In the genomic region with DNA sequence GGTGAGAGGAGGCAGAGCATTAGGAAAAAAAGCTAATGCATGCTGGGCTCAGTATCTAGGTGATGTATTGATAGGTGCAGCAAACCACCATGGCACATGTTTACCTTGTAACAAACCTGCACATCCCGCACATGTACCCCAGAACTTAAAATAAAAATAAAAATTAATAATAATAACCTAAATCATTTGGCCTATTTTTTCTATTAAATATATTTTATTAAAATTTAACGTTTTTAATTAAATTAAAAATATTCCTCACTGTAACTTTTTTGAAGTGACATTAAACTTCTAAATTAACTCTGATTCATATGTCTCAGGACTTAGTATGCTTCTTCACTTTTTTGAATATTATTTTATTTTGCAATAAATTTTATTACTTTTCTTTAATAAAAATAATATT, we compare ENCODE assay signal across 28 cellular contexts.
"Had no signal": no experiment of that assay in that cellular context is flagged by ENCODE, and none has a peak within 500 bp of the region (broad histone marks: within the 10 kb centered on the region; RNA-seq: fewer than 3 reads in every experiment).

No MANE protein-coding gene starts in this region.

- H3K9me3 ChIP-seq: body of pancreas, colonic mucosa, gastrocnemius medialis, heart right ventricle had no signal

- H3K27ac ChIP-seq: adrenal gland, body of pancreas, colonic mucosa, gastrocnemius medialis, heart right ventricle, WERI-Rb-1 had no signal

- H3K36me3 ChIP-seq: adrenal gland, colonic mucosa, gastrocnemius medialis, heart right ventricle, WERI-Rb-1 had no signal

- H3K4me1 ChIP-seq: adrenal gland, body of pancreas, colonic mucosa, gastrocnemius medialis, heart right ventricle had no signal

- DNase-seq: activated CD4-positive, alpha-beta memory T cell treated with anti-CD3 and anti-CD28 coated beads for 36 hours; activated CD4-positive, alpha-beta T cell treated with anti-CD3 and anti-CD28 coated beads for 36 hours; activated CD4-positive, alpha-beta T cell treated with anti-CD3 and anti-CD28 coated beads, Interleukin-2, amount 10 ng/mL, durations not matched to agents 24 days and 14 days; activated CD4-positive, CD25-positive, alpha-beta regulatory T cell; activated CD4-positive, CD25-positive, alpha-beta regulatory T cell treated with anti-CD3 and anti-CD28 coated beads, Interleukin-2, amount 50 U/mL, for 72 hours; activated CD8-positive, alpha-beta memory T cell treated with anti-CD3 and anti-CD28 coated beads, Interleukin-2, amount 10 ng/mL, durations not matched to agents 7 days and 5 days; activated CD8-positive, alpha-beta memory T cell treated with anti-CD3 and anti-CD28 coated beads, Interleukin-2, amount 50 U/mL, for 4 hours; activated CD8-positive, alpha-beta T cell treated with anti-CD3 and anti-CD28 coated beads, Interleukin-2, amount 10 ng/mL, durations not matched to agents 7 days and 5 days; activated effector memory CD4-positive, alpha-beta T cell treated with anti-CD3 and anti-CD28 coated beads, Interleukin-2, amount 50 U/mL, for 16 hours; activated naive CD4-positive, alpha-beta T cell treated with anti-CD3 and anti-CD28 coated beads for 36 hours; activated naive CD8-positive, alpha-beta T cell treated with anti-CD3 and anti-CD28 coated beads for 36 hours; activated naive CD8-positive, alpha-beta T cell treated with anti-CD3 and anti-CD28 coated beads, Interleukin-2, amount 50 U/mL, for 24 hours; activated T-cell treated with anti-CD3 and anti-CD28 coated beads, Interleukin-2, amount 50 U/mL, for 1 hour; activated T-cell treated with anti-CD3 and anti-CD28 coated beads, Interleukin-2, amount 50 U/mL, for 48 hours; adrenal gland; amygdala; aorta; body of pancreas; caudate nucleus; colonic mucosa; effector CD8-positive, alpha-beta T cell; foreskin fibroblast; gastrocnemius medialis; heart right ventricle; T-helper 1 cell; T-helper 17 cell; WERI-Rb-1 had no signal

- H3K27me3 ChIP-seq: adrenal gland, body of pancreas, colonic mucosa, gastrocnemius medialis had no signal

- ATAC-seq: activated CD4-positive, alpha-beta T cell treated with anti-CD3 and anti-CD28 coated beads for 36 hours; activated CD8-positive, alpha-beta memory T cell treated with anti-CD3 and anti-CD28 coated beads, Interleukin-2, amount 10 ng/mL, durations not matched to agents 7 days and 5 days; activated CD8-positive, alpha-beta T cell treated with anti-CD3 and anti-CD28 coated beads, Interleukin-2, amount 10 ng/mL, durations not matched to agents 7 days and 5 days; activated naive CD8-positive, alpha-beta T cell treated with anti-CD3 and anti-CD28 coated beads, Interleukin-2, amount 50 U/mL, for 24 hours; body of pancreas; esophagus mucosa; gastrocnemius medialis; heart right ventricle; T-helper 17 cell had no signal

- H3K4me3 ChIP-seq: adrenal gland, body of pancreas, colonic mucosa, gastrocnemius medialis, heart right ventricle had no signal
